ENCODE assay signal across 27 cellular contexts in genomic region chr1:179014123-179014522, GRCh38.
"Had no signal": no experiment of that assay in that cellular context is flagged by ENCODE, and none has a peak within 500 bp of the region (broad histone marks: within the 10 kb centered on the region; RNA-seq: fewer than 3 reads in every experiment).

No MANE protein-coding gene starts in this region.

- H3K4me1 ChIP-seq: breast epithelium had no signal

- H3K4me3 ChIP-seq: ascending aorta, breast epithelium, cardiac muscle cell, colonic mucosa, dorsolateral prefrontal cortex, gastrocnemius medialis had no signal

- H3K27ac ChIP-seq: ascending aorta, breast epithelium, cardiac muscle cell, colonic mucosa, dorsolateral prefrontal cortex, foreskin keratinocyte, gastrocnemius medialis had no signal

- H3K9me3 ChIP-seq: ascending aorta, breast epithelium, colonic mucosa, gastrocnemius medialis had no signal

- ATAC-seq: activated CD4-positive, alpha-beta T cell treated with anti-CD3 and anti-CD28 coated beads for 36 hours; activated naive CD4-positive, alpha-beta T cell treated with anti-CD3 and anti-CD28 coated beads, Interleukin-2, amount 50 U/mL, for 72 hours; activated T-cell treated with anti-CD3 and anti-CD28 coated beads, Interleukin-2, amount 50 U/mL, for 72 hours; esophagus mucosa; foreskin keratinocyte; gastrocnemius medialis had no signal

- H3K36me3 ChIP-seq: ascending aorta, breast epithelium, cardiac muscle cell, colonic mucosa, gastrocnemius medialis had no signal

- H3K27me3 ChIP-seq: ascending aorta, breast epithelium, cardiac muscle cell, colonic mucosa, dorsolateral prefrontal cortex, foreskin keratinocyte, gastrocnemius medialis had no signal

- DNase-seq: activated CD4-positive, alpha-beta memory T cell treated with anti-CD3 and anti-CD28 coated beads, Interleukin-2, amount 10 ng/mL, durations not matched to agents 7 days and 5 days; activated CD4-positive, alpha-beta T cell treated with anti-CD3 and anti-CD28 coated beads for 36 hours; activated CD4-positive, alpha-beta T cell treated with anti-CD3 and anti-CD28 coated beads, Interleukin-2, amount 10 ng/mL, durations not matched to agents 24 days and 14 days; activated CD4-positive, CD25-positive, alpha-beta regulatory T cell; activated CD4-positive, CD25-positive, alpha-beta regulatory T cell treated with anti-CD3 and anti-CD28 coated beads, Interleukin-2, amount 50 U/mL, for 72 hours; activated CD8-positive, alpha-beta memory T cell treated with anti-CD3 and anti-CD28 coated beads, Interleukin-2, amount 50 U/mL, for 48 hours; activated gamma-delta T cell; activated naive CD4-positive, alpha-beta T cell; activated naive CD4-positive, alpha-beta T cell treated with anti-CD3 and anti-CD28 coated beads, Interleukin-2, amount 10 ng/mL, durations not matched to agents 7 days and 5 days; activated naive CD8-positive, alpha-beta T cell treated with anti-CD3 and anti-CD28 coated beads, Interleukin-2, amount 10 ng/mL, durations not matched to agents 7 days and 5 days; activated T-cell treated with anti-CD3 and anti-CD28 coated beads for 4 hours; activated T-cell treated with anti-CD3 and anti-CD28 coated beads, Interleukin-2, amount 50 U/mL, for 24 hours; activated T-cell treated with anti-CD3 and anti-CD28 coated beads, Interleukin-2, amount 50 U/mL, for 72 hours; central memory CD4-positive, alpha-beta T cell; cerebellar nuclear complex; colonic mucosa; dorsolateral prefrontal cortex; effector memory CD4-positive, alpha-beta T cell; endodermal cell; foreskin keratinocyte; gastrocnemius medialis; T-helper 2 cell had no signal
